8 cellular contexts compared by ENCODE assay signal in genomic region chr22:20131593-20131855, GRCh38. TPM values are rescaled to one million over a fixed set of nuclear protein-coding genes. Genes with fewer than 3 reads are reported as not detected.
DNase-seq lines count a peak whose midpoint lies in the region; ATAC-seq and TF ChIP-seq lines count a peak whose summit lies in the region.

TSS of gene ZDHHC8 (plus strand) at chr22:20131804. CDS start at chr22:20131948, 144 bp downstream.

- DNase-seq in CD1c-positive myeloid dendritic cell (ENCODE audit: extremely low spot score) (peak; percentile 45), GM23248 (peak; percentile 50), SK-N-MC (ENCODE audit: low read depth, low spot score) (no peak), breast epithelium (ENCODE audit: low spot score in 2 of 2) (no peak), kidney epithelial cell (ENCODE audit: low read depth) (no peak), RPMI8226 (no peak)
- peak; percentile 38 for DNase-seq in stimulated activated CD8-positive, alpha-beta memory T cell treated with anti-CD3 and anti-CD28 coated beads, Interleukin-12 subunit alpha, Interleukin-12 subunit beta, amount 100 ng/mL, for 4 hours (ENCODE audit: low read depth)

- no peaks in the 10 kb centered on the region for H3K36me3 ChIP-seq in GM23248 (ENCODE audit: low read depth)
- H3K36me3 ChIP-seq in SK-N-MC (ENCODE audit: insufficient read depth, low read length): peaks cover 16% of the 10 kb centered on the region; the same call in 1 of the 2 replicates
- no peaks in the 10 kb centered on the region for H3K36me3 ChIP-seq in breast epithelium
- H3K36me3 ChIP-seq in kidney epithelial cell (ENCODE audit: control insufficient read depth, insufficient read depth, low read length): no peaks in the 10 kb centered on the region

- H3K4me3 ChIP-seq in GM23248 (peak within 1 kb of the TSS; percentile 86), SK-N-MC (peak within 1 kb of the TSS; percentile 83), breast epithelium (peak within 1 kb of the TSS; percentile 80 to 99 (median 99)), kidney epithelial cell (ENCODE audit: low read depth, low read length) (peak within 1 kb of the TSS; percentile 78)

- H3F3A ChIP-seq in GM23248 (ENCODE audit: insufficient read depth): peaks cover 28% of the 10 kb centered on the region; the same call in 1 of the 2 replicates

- no peak for ATAC-seq in GM21515 (IDR thresholded peaks at IDR 0.05; ENCODE audit: unreplicated experiment)

- H2AFZ ChIP-seq in GM23248: peak within 1 kb of the TSS; percentile 81

- H3K4me1 ChIP-seq in GM23248 (ENCODE audit: insufficient read depth) (peaks cover 11% of the 10 kb centered on the region; the same call in 1 of the 2 replicates), breast epithelium (peaks cover 7 to 10% of the 10 kb centered on the region in 2 donors)

- TF ChIP-seq CTCF in breast epithelium (IDR thresholded peaks at IDR 0.05): no peak
- TF ChIP-seq CTCF in kidney epithelial cell (IDR thresholded peaks at IDR 0.05; ENCODE audit: insufficient read depth, low read length, poor library complexity, severe bottlenecking): no peak

- TF ChIP-seq POLR2A in breast epithelium (IDR thresholded peaks at IDR 0.05): no peak

- H3K9me3 ChIP-seq in GM23248 (ENCODE audit: low read depth) (no peaks in the 10 kb centered on the region), SK-N-MC (ENCODE audit: low read depth, low read length) (no peaks in the 10 kb centered on the region), breast epithelium (no peaks in the 10 kb centered on the region)

- no peaks in the 10 kb centered on the region for H4K20me1 ChIP-seq in GM23248 (ENCODE audit: insufficient read depth)

- WGBS in GM23248 (ENCODE audit: low coverage in 1 of 2, low lambda C conversion rate in 2 of 2, missing lambda C conversion rate in 2 of 2), 2 experiments: 0% methylated on average over 4 to 8 of the region's 42 CpGs

- peak within 1 kb of the TSS; percentile 87 for H3K4me2 ChIP-seq in GM23248 (ENCODE audit: unreplicated experiment)

- intact Hi-C loops in breast epithelium (cut with DNase I; ENCODE audit: low total_unique reads): no loop called here

- in situ Hi-C loops in GM23248 (cut with MboI): no loop called here

- no peaks in the 10 kb centered on the region for H3K27me3 ChIP-seq in GM23248 (replicated peaks; ENCODE audit: insufficient read depth)
- no peaks in the 10 kb centered on the region for H3K27me3 ChIP-seq in breast epithelium
- no peaks in the 10 kb centered on the region for H3K27me3 ChIP-seq in kidney epithelial cell (ENCODE audit: control insufficient read depth, insufficient read depth, low read length)

- peak within 1 kb of the TSS; percentile 93 for H3K9ac ChIP-seq in GM23248
- H3K9ac ChIP-seq in SK-N-MC (ENCODE audit: insufficient read length): peak within 1 kb of the TSS; percentile 72

- peaks cover 47% of the 10 kb centered on the region for H3K79me2 ChIP-seq in GM23248 (ENCODE audit: insufficient read depth)

- H3K9me2 ChIP-seq in GM23248 (ENCODE audit: insufficient read depth): no peaks in the 10 kb centered on the region

- H3K27ac ChIP-seq in GM23248 (peak within 1 kb of the TSS; percentile 45), SK-N-MC (no peak within 1 kb of the TSS), breast epithelium (peak within 1 kb of the TSS; percentile 89 to 97)

RNA-seq across cellular contexts. Expression of gene ZDHHC8, which starts in this region (rescaled TPM):
- 18.7 and 22.8 TPM in 2 replicates for total RNA-seq in GM23248 (2014; rRNA removed; shearing (Covaris generic))
- polyA plus RNA-seq in GM23248 (2016; fragmentation: Nextera tagmentation; extraction: Ambion mirVana): 13.0 and 16.1 TPM in 2 replicates
- total RNA-seq in breast epithelium (10 to 100 TPM; 10.2 to 14.1 (median 11.2) TPM), kidney epithelial cell (23.8 and 26.9 TPM in 2 replicates)

Comparison
In these comparisons a context has a peak if more than half of its experiments do, and no peak if none do; other contexts are left out.
1. DNase-seq: peak in CD1c-positive myeloid dendritic cell (single experiment), GM23248 (single experiment) and stimulated activated CD8-positive, alpha-beta memory T cell treated with anti-CD3 and anti-CD28 coated beads, Interleukin-12 subunit alpha, Interleukin-12 subunit beta, amount 100 ng/mL, for 4 hours (single experiment); none in SK-N-MC (single experiment), breast epithelium (0 of 2), kidney epithelial cell (single experiment) and RPMI8226 (single experiment).
2. Peak in every context shown above with its lines, with median percentiles within 50 percentile points of each other: H3K4me3 ChIP-seq.